ENCODE assay signal across 11 cellular contexts in genomic region chr2:37615808-37616673, GRCh38. TPM values are rescaled to one million over a fixed set of nuclear protein-coding genes. Genes with fewer than 3 reads are reported as not detected.
A peak's percentile ranks its signal among the peaks of the same experiment; 100 is the strongest.
DNase-seq lines count a peak whose midpoint lies in the region; ATAC-seq, FAIRE-seq and TF ChIP-seq lines count a peak whose summit lies in the region.
"Had no signal": no experiment of that assay in that cellular context is flagged by ENCODE, and none has a peak within 500 bp of the region (broad histone marks: within the 10 kb centered on the region; RNA-seq: fewer than 3 reads in every experiment).

No MANE protein-coding gene starts in this region.

- no peak for FAIRE-seq in D721Med (lab: Jason Lieb, UNC)

- no peak for TF ChIP-seq CTCF in right atrium auricular region (IDR thresholded peaks at IDR 0.05)
- no peak for TF ChIP-seq CTCF in D721Med (IDR thresholded peaks at IDR 0.05; ENCODE audit: insufficient read depth, missing control alignments)

- intact Hi-C loops in Right ventricle myocardium inferior (cut with DNase I) (no loop called here), left ventricle myocardium superior (cut with micrococcal nuclease) (no loop called here)
- intact Hi-C loops in activated CD4-positive, alpha-beta memory T cell treated with anti-CD3 and anti-CD28 coated beads for 36 hours (cut with micrococcal nuclease) = loop anchor here (1.0 to 2.0 kb wide), 2 partner anchors 13 to 30 kb away; no protein-coding TSS in a partner anchor

- ATAC-seq in Right ventricle myocardium inferior = peak; percentile 69
- ATAC-seq in left ventricle myocardium superior = peak; percentile 75
- ATAC-seq: gastrocnemius medialis, Panc1 had no signal

- DNase-seq in Right ventricle myocardium inferior (ENCODE audit: missing footprints) (peak; percentile 70), right atrium auricular region (ENCODE audit: low spot score) (no peak), left ventricle myocardium superior (peak; percentile 55), OCI-M1 (lab: John Stamatoyannopoulos, UW) (no peak), D721Med (ENCODE audit: insufficient read length, low spot score) (no peak), NCI-H128 (lab: John Stamatoyannopoulos, UW; ENCODE audit: unreplicated experiment) (no peak)
- peak; percentile 72 for DNase-seq in activated CD4-positive, alpha-beta memory T cell treated with anti-CD3 and anti-CD28 coated beads for 36 hours

- H3K9me3 Mint-ChIP-seq in activated CD4-positive, alpha-beta memory T cell treated with anti-CD3 and anti-CD28 coated beads for 36 hours = no peaks in the 10 kb centered on the region
- H3K9me3 Mint-ChIP-seq in stimulated activated naive CD8-positive, alpha-beta T cell treated with anti-CD3 and anti-CD28 coated beads, Interleukin-15, Interleukin-2, amounts not matched to agents 100 ng/mL and 50 ng/mL, for 24 hours = no peaks in the 10 kb centered on the region

- H3K27me3 Mint-ChIP-seq in activated CD4-positive, alpha-beta memory T cell treated with anti-CD3 and anti-CD28 coated beads for 36 hours = no peaks in the 10 kb centered on the region
- H3K27me3 Mint-ChIP-seq in stimulated activated naive CD8-positive, alpha-beta T cell treated with anti-CD3 and anti-CD28 coated beads, Interleukin-15, Interleukin-2, amounts not matched to agents 100 ng/mL and 50 ng/mL, for 24 hours = no peaks in the 10 kb centered on the region

- H3K9me3 ChIP-seq in right atrium auricular region = no peaks in the 10 kb centered on the region
- H3K9me3 ChIP-seq: gastrocnemius medialis had no signal

- peaks cover 0 to 64% of the 10 kb centered on the region in 2 donors for H3K4me1 ChIP-seq in right atrium auricular region
- H3K4me1 ChIP-seq: gastrocnemius medialis had no signal

- POLR2A ChIA-PET in activated CD4-positive, alpha-beta memory T cell treated with anti-CD3 and anti-CD28 coated beads for 36 hours (lab: Charles Lee) = interaction anchor here (1.1 to 1.7 kb wide), 2 partner anchors 8 to 13 kb away, joined by 3 to 6 read pairs; no protein-coding TSS in a partner anchor

- no peaks in the 10 kb centered on the region for H3K36me3 ChIP-seq in right atrium auricular region
- H3K36me3 ChIP-seq: gastrocnemius medialis had no signal

- peak overlapping the region; percentile 77 for H3K27ac Mint-ChIP-seq in activated CD4-positive, alpha-beta memory T cell treated with anti-CD3 and anti-CD28 coated beads for 36 hours
- peak overlapping the region; percentile 72 for H3K27ac Mint-ChIP-seq in stimulated activated naive CD8-positive, alpha-beta T cell treated with anti-CD3 and anti-CD28 coated beads, Interleukin-15, Interleukin-2, amounts not matched to agents 100 ng/mL and 50 ng/mL, for 24 hours

- no peaks in the 10 kb centered on the region for H3K27me3 ChIP-seq in right atrium auricular region
- H3K27me3 ChIP-seq: gastrocnemius medialis had no signal

- H3K4me1 Mint-ChIP-seq in activated CD4-positive, alpha-beta memory T cell treated with anti-CD3 and anti-CD28 coated beads for 36 hours (ENCODE audit: low read depth) = peaks cover 63% of the 10 kb centered on the region
- H3K4me1 Mint-ChIP-seq in stimulated activated naive CD8-positive, alpha-beta T cell treated with anti-CD3 and anti-CD28 coated beads, Interleukin-15, Interleukin-2, amounts not matched to agents 100 ng/mL and 50 ng/mL, for 24 hours (ENCODE audit: low read depth) = peaks cover 68% of the 10 kb centered on the region

- H3K4me3 ChIP-seq in right atrium auricular region = no peak overlapping the region
- H3K4me3 ChIP-seq: gastrocnemius medialis had no signal

- H3K36me3 Mint-ChIP-seq in activated CD4-positive, alpha-beta memory T cell treated with anti-CD3 and anti-CD28 coated beads for 36 hours = no peaks in the 10 kb centered on the region
- no peaks in the 10 kb centered on the region for H3K36me3 Mint-ChIP-seq in stimulated activated naive CD8-positive, alpha-beta T cell treated with anti-CD3 and anti-CD28 coated beads, Interleukin-15, Interleukin-2, amounts not matched to agents 100 ng/mL and 50 ng/mL, for 24 hours (ENCODE audit: low read depth)

- CTCF ChIA-PET in activated CD4-positive, alpha-beta memory T cell treated with anti-CD3 and anti-CD28 coated beads for 36 hours (lab: Charles Lee) = interaction anchor here (0.6 to 1.0 kb wide), 3 partner anchors 12 to 61 kb away, joined by 3 to 4 read pairs (median 3); no protein-coding TSS in a partner anchor

- no peak overlapping the region for H3K4me3 Mint-ChIP-seq in activated CD4-positive, alpha-beta memory T cell treated with anti-CD3 and anti-CD28 coated beads for 36 hours
- peak overlapping the region; percentile 10 for H3K4me3 Mint-ChIP-seq in stimulated activated naive CD8-positive, alpha-beta T cell treated with anti-CD3 and anti-CD28 coated beads, Interleukin-15, Interleukin-2, amounts not matched to agents 100 ng/mL and 50 ng/mL, for 24 hours

- H3K27ac ChIP-seq in right atrium auricular region = peak overlapping the region in 1 of 2 donors; percentile 3
- H3K27ac ChIP-seq: C4-2B, gastrocnemius medialis had no signal

RNA-seq across cellular contexts. Expression of gene CDC42EP3, which starts 55.4 kb away (rescaled TPM):
- total RNA-seq in Right ventricle myocardium inferior (91.3 TPM), right atrium auricular region (100 to 1,000 TPM in 1 of 2 donors, 10 to 100 TPM in 1; 38.5 to 105 TPM), left ventricle myocardium superior (89.5 TPM)
- total RNA-seq in activated CD4-positive, alpha-beta memory T cell treated with anti-CD3 and anti-CD28 coated beads for 36 hours = 10 to 100 TPM; 24.0 to 24.8 TPM

Comparison
In these comparisons a context has a peak if more than half of its experiments do, and no peak if none do; other contexts are left out.
1. DNase-seq: peak in Right ventricle myocardium inferior (single experiment), activated CD4-positive, alpha-beta memory T cell treated with anti-CD3 and anti-CD28 coated beads for 36 hours (single experiment) and left ventricle myocardium superior (single experiment); none in right atrium auricular region (single experiment), OCI-M1 (single experiment), D721Med (single experiment) and NCI-H128 (single experiment).